27 cellular contexts compared by ENCODE assay signal in the genomic region with DNA sequence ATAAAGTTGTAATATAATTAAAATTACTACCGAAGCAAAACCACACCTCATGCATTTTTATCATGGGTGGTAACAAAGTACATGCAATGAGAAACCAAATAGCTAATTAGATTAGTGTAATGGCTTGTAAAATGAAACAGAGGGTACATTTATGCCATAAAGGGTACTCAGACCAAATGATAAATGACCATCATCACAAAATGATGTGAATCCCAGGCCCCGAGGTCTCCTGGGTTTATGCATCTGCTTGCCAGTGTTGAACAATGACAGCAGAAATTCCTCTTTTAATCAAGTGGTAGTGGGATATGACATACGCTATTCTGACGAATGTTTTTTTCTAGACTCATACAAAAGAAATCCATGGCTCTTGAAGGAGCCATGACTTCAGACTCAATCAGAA.
"Had no signal": no experiment of that assay in that cellular context is flagged by ENCODE, and none has a peak within 500 bp of the region (broad histone marks: within the 10 kb centered on the region; RNA-seq: fewer than 3 reads in every experiment).

No MANE protein-coding gene starts in this region.

- DNase-seq: stimulated activated CD4-positive, alpha-beta T cell treated with anti-CD3 and anti-CD28 coated beads, Interleukin-2, amount 100 ng/mL, for 48 hours; stimulated activated CD4-positive, alpha-beta T cell treated with anti-CD3 and anti-CD28 coated beads, Interleukin-4, amount 100 ng/mL, for 1 hour; stimulated activated CD4-positive, alpha-beta T cell treated with anti-CD3 and anti-CD28 coated beads, Interleukin-4, amount 100 ng/mL, for 24 hours; stimulated activated CD4-positive, alpha-beta T cell treated with anti-CD3 and anti-CD28 coated beads, Interleukin-4, amount 100 ng/mL, for 4 hours; stimulated activated CD8-positive, alpha-beta memory T cell treated with anti-CD3 and anti-CD28 coated beads, Interleukin-4, amount 100 ng/mL, for 48 hours; stimulated activated naive B cell treated with anti-CD40 and anti-IgM and Interleukin-4, amounts not matched to agents 10 μg/mL and 1 μg/mL and 100 μg/mL, for 72 hours; stimulated activated naive CD4-positive, alpha-beta T cell; stimulated activated naive CD4-positive, alpha-beta T cell treated with Interleukin-2 at 50 U/mL for 16 hours; stimulated activated naive CD8-positive, alpha-beta T cell treated with anti-CD3 and anti-CD28 coated beads, Interleukin-15, amount 100 ng/mL, for 72 hours; stimulated activated naive CD8-positive, alpha-beta T cell treated with anti-CD3 and anti-CD28 coated beads, Interleukin-15, Interleukin-2, amounts not matched to agents 100 U/mL and 50 U/mL, for 24 hours; stomach; substantia nigra; testis; thyroid gland; tibial artery; transverse colon; trophoblast cell; upper lobe of left lung; upper lobe of right lung; uterus had no signal

- H3K4me3 ChIP-seq: stomach, suprapubic skin, testis, thoracic aorta, thyroid gland, tibial artery, tibial nerve, transverse colon, upper lobe of left lung, upper lobe of right lung, uterus, vagina had no signal

- H3K9me3 ChIP-seq: stomach, suprapubic skin, testis, thoracic aorta, thyroid gland, tibial artery, tibial nerve, transverse colon, upper lobe of left lung, upper lobe of right lung, uterus, vagina had no signal

- H3K4me3 Mint-ChIP-seq: stimulated activated effector memory CD8-positive, alpha-beta T cell treated with anti-CD3 and anti-CD28 coated beads, Interleukin-12 subunit alpha, Interleukin-12 subunit beta, amount 100 ng/mL, for 72 hours; stimulated activated memory B cell treated with anti-CD40 and anti-IgM and Interleukin-4, amounts not matched to agents 10 μg/mL and 1 μg/mL and 100 μg/mL, for 72 hours; stimulated activated naive B cell treated with anti-CD40 and anti-IgM and Interleukin-4, amounts not matched to agents 10 μg/mL and 1 μg/mL and 100 μg/mL, for 72 hours; stimulated activated naive CD8-positive, alpha-beta T cell treated with anti-CD3 and anti-CD28 coated beads, Interleukin-15, amount 100 ng/mL, for 72 hours; stimulated activated naive CD8-positive, alpha-beta T cell treated with anti-CD3 and anti-CD28 coated beads, Interleukin-15, Interleukin-2, amounts not matched to agents 100 ng/mL and 50 ng/mL, for 24 hours had no signal

- H3K27me3 ChIP-seq: stomach, suprapubic skin, testis, thyroid gland, tibial artery, tibial nerve, transverse colon, upper lobe of left lung, upper lobe of right lung, uterus, vagina had no signal

- H3K4me1 ChIP-seq: stomach, suprapubic skin, thyroid gland, tibial artery, tibial nerve, transverse colon, upper lobe of left lung, upper lobe of right lung, uterus, vagina had no signal

- H3K36me3 ChIP-seq: stomach, suprapubic skin, thoracic aorta, thyroid gland, tibial artery, transverse colon, upper lobe of left lung, upper lobe of right lung, uterus, vagina had no signal

- H3K9me3 Mint-ChIP-seq: stimulated activated naive B cell treated with anti-CD40 and anti-IgM and Interleukin-4, amounts not matched to agents 10 μg/mL and 1 μg/mL and 100 μg/mL, for 72 hours; stimulated activated naive CD8-positive, alpha-beta T cell treated with anti-CD3 and anti-CD28 coated beads, Interleukin-15, amount 100 ng/mL, for 72 hours; stimulated activated naive CD8-positive, alpha-beta T cell treated with anti-CD3 and anti-CD28 coated beads, Interleukin-15, Interleukin-2, amounts not matched to agents 100 ng/mL and 50 ng/mL, for 24 hours had no signal

- H3K27ac Mint-ChIP-seq: stimulated activated effector memory CD8-positive, alpha-beta T cell treated with anti-CD3 and anti-CD28 coated beads, Interleukin-12 subunit alpha, Interleukin-12 subunit beta, amount 100 ng/mL, for 72 hours; stimulated activated memory B cell treated with anti-CD40 and anti-IgM and Interleukin-4, amounts not matched to agents 10 μg/mL and 1 μg/mL and 100 μg/mL, for 72 hours; stimulated activated naive B cell treated with anti-CD40 and anti-IgM and Interleukin-4, amounts not matched to agents 10 μg/mL and 1 μg/mL and 100 μg/mL, for 72 hours; stimulated activated naive CD8-positive, alpha-beta T cell treated with anti-CD3 and anti-CD28 coated beads, Interleukin-15, amount 100 ng/mL, for 72 hours; stimulated activated naive CD8-positive, alpha-beta T cell treated with anti-CD3 and anti-CD28 coated beads, Interleukin-15, Interleukin-2, amounts not matched to agents 100 ng/mL and 50 ng/mL, for 24 hours had no signal

- H3K36me3 Mint-ChIP-seq: stimulated activated effector memory CD8-positive, alpha-beta T cell treated with anti-CD3 and anti-CD28 coated beads, Interleukin-12 subunit alpha, Interleukin-12 subunit beta, amount 100 ng/mL, for 72 hours; stimulated activated memory B cell treated with anti-CD40 and anti-IgM and Interleukin-4, amounts not matched to agents 10 μg/mL and 1 μg/mL and 100 μg/mL, for 72 hours; stimulated activated naive B cell treated with anti-CD40 and anti-IgM and Interleukin-4, amounts not matched to agents 10 μg/mL and 1 μg/mL and 100 μg/mL, for 72 hours had no signal

- H3K27ac ChIP-seq: stomach, suprapubic skin, testis, thoracic aorta, thyroid gland, tibial artery, tibial nerve, transverse colon, upper lobe of left lung, upper lobe of right lung, uterus, vagina had no signal

- ATAC-seq: stimulated activated effector memory CD8-positive, alpha-beta T cell treated with anti-CD3 and anti-CD28 coated beads, Interleukin-12 subunit alpha, Interleukin-12 subunit beta, amount 100 ng/mL, for 72 hours; stimulated activated memory B cell treated with anti-CD40 and anti-IgM and Interleukin-4, amounts not matched to agents 10 μg/mL and 1 μg/mL and 100 μg/mL, for 72 hours; stimulated activated naive B cell treated with anti-CD40 and anti-IgM and Interleukin-4, amounts not matched to agents 10 μg/mL and 1 μg/mL and 100 μg/mL, for 72 hours; stimulated activated naive CD8-positive, alpha-beta T cell treated with anti-CD3 and anti-CD28 coated beads, Interleukin-15, amount 100 ng/mL, for 72 hours; stimulated activated naive CD8-positive, alpha-beta T cell treated with anti-CD3 and anti-CD28 coated beads, Interleukin-15, Interleukin-2, amounts not matched to agents 100 U/mL and 50 U/mL, for 24 hours; upper lobe of right lung had no signal

- H3K27me3 Mint-ChIP-seq: stimulated activated memory B cell treated with anti-CD40 and anti-IgM and Interleukin-4, amounts not matched to agents 10 μg/mL and 1 μg/mL and 100 μg/mL, for 72 hours; stimulated activated naive B cell treated with anti-CD40 and anti-IgM and Interleukin-4, amounts not matched to agents 10 μg/mL and 1 μg/mL and 100 μg/mL, for 72 hours; stimulated activated naive CD8-positive, alpha-beta T cell treated with anti-CD3 and anti-CD28 coated beads, Interleukin-15, amount 100 ng/mL, for 72 hours; stimulated activated naive CD8-positive, alpha-beta T cell treated with anti-CD3 and anti-CD28 coated beads, Interleukin-15, Interleukin-2, amounts not matched to agents 100 ng/mL and 50 ng/mL, for 24 hours had no signal

- H3K4me1 Mint-ChIP-seq: stimulated activated effector memory CD8-positive, alpha-beta T cell treated with anti-CD3 and anti-CD28 coated beads, Interleukin-12 subunit alpha, Interleukin-12 subunit beta, amount 100 ng/mL, for 72 hours; stimulated activated memory B cell treated with anti-CD40 and anti-IgM and Interleukin-4, amounts not matched to agents 10 μg/mL and 1 μg/mL and 100 μg/mL, for 72 hours; stimulated activated naive B cell treated with anti-CD40 and anti-IgM and Interleukin-4, amounts not matched to agents 10 μg/mL and 1 μg/mL and 100 μg/mL, for 72 hours; stimulated activated naive CD8-positive, alpha-beta T cell treated with anti-CD3 and anti-CD28 coated beads, Interleukin-15, amount 100 ng/mL, for 72 hours had no signal
